10 cellular contexts compared by ENCODE assay signal in the genomic region with DNA sequence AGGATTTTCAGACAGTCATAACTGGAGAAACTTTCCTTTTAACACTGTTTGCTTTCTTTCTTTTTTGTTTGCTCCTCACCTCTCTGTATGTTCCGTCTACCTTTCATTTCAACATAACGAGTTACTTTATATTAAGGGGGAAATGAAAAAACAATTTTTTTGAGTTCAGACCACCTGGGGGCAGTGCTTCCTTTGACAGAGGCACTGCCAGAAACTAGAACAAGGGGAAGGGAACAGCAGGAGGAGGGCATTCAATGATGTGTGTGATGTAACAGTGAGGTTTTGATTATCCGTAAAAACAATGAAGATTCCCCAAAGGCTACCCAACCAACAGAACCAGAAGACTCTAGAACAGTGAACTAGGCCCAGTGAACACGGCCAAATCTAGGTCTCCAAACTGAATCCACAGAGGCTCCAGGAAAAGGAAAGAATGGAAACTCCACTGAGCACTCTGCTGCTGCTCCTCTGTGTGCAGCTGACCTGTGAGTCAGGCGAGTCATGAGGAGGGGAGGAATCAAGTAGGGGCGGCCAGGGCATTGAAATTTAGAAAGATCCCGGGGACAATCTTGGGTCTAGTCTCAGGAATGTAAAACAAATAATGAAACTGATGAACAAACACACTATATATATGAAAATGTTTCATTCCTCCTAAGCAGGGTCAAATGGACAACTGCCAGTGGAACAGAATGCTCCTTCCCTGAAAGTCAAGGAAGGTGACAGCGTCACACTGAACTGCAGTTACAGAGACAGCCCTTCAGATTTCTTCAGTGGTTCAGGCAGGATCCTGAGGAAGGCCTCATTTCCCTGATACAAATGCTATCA.
DNase-seq lines count a peak whose midpoint lies in the region; ATAC-seq, FAIRE-seq and TF ChIP-seq lines count a peak whose summit lies in the region.
"Had no signal": no experiment of that assay in that cellular context is flagged by ENCODE, and none has a peak within 500 bp of the region (broad histone marks: within the 10 kb centered on the region; RNA-seq: fewer than 3 reads in every experiment).

No MANE protein-coding gene starts in this region.

- H3K4me2 ChIP-seq in DND-41 (ENCODE audit: insufficient read depth, low read length) (no peak overlapping the region), GM12878 (ENCODE audit: control insufficient read depth, insufficient read depth) (no peak overlapping the region)

- H2AFZ ChIP-seq in DND-41 (ENCODE audit: low read depth, low read length), result no peak overlapping the region
- no peak overlapping the region for H2AFZ ChIP-seq in GM12878 (ENCODE audit: control insufficient read depth, low read depth, low read length)

- no peaks in the 10 kb centered on the region for H3K4me1 ChIP-seq in DND-41 (ENCODE audit: insufficient read depth, low read length)
- no peaks in the 10 kb centered on the region; the same call in 1 of the 2 replicates for H3K4me1 ChIP-seq in GM12878 (ENCODE audit: control insufficient read depth, insufficient read depth, low read length)

- DNase-seq in DND-41 (peak; percentile 4), GM12878 (ENCODE audit: low read depth, low spot score) (no peak), GM10266 (ENCODE audit: extremely low spot score) (no peak)
- DNase-seq in naive thymus-derived CD8-positive, alpha-beta T cell, result peak in 2 of 10 donors; percentile 12 to 15
- DNase-seq in activated CD4-positive, CD25-positive, alpha-beta regulatory T cell treated with anti-CD3 and anti-CD28 coated beads, Interleukin-2, amount 50 U/mL, for 72 hours, result no peak
- DNase-seq: amygdala, GOT3 had no signal

- H3K36me3 Mint-ChIP-seq in naive thymus-derived CD8-positive, alpha-beta T cell, result no peaks in the 10 kb centered on the region

- H3K9me3 Mint-ChIP-seq in naive thymus-derived CD8-positive, alpha-beta T cell, result no peaks in the 10 kb centered on the region

- peaks cover 0 to 3% (median 0%) of the 10 kb centered on the region in 5 donors for H3K27me3 Mint-ChIP-seq in naive thymus-derived CD8-positive, alpha-beta T cell

- no peak for TF ChIP-seq POLR2A in GM12878 (IDR thresholded peaks at IDR 0.05; ENCODE audit: low read depth, low read length)

- FAIRE-seq in GM12878 (lab: Jason Lieb, UNC), result no peak

- intact Hi-C loops in GM12878 (cut with micrococcal nuclease; ENCODE audit: unreplicated experiment), result no loop called here

- H4K20me1 ChIP-seq in DND-41 (ENCODE audit: insufficient read depth, low read length) (no peaks in the 10 kb centered on the region), GM12878 (ENCODE audit: control insufficient read depth, insufficient read depth) (no peaks in the 10 kb centered on the region)

- SMC1A ChIA-PET in GM12878 (lab: Charles Lee; ENCODE audit: uncharacterized antibody, unreplicated experiment), result interaction anchor here (0.6 to 2.4 kb wide), 8 partner anchors 10 to 119 kb away, joined by 3 to 7 read pairs (median 4); no protein-coding TSS in a partner anchor

- H3K27ac ChIP-seq in DND-41 (ENCODE audit: low read length) (no peak overlapping the region), GM12878 (ENCODE audit: control insufficient read depth, insufficient read depth) (no peak overlapping the region)

- no peak for TF ChIP-seq EP300 in GM12878 (IDR thresholded peaks at IDR 0.05; ENCODE audit: borderline replicate concordance in 1 of 2, control insufficient read depth in 1 of 2, low read depth in 2 of 2, low read length in 2 of 2)

- H3K27ac Mint-ChIP-seq in naive thymus-derived CD8-positive, alpha-beta T cell, result peak overlapping the region; percentile 38 to 92 (median 85)

- no peaks in the 10 kb centered on the region for H3K27me3 ChIP-seq in DND-41 (ENCODE audit: insufficient read depth, low read length, poor library complexity)
- no peaks in the 10 kb centered on the region for H3K27me3 ChIP-seq in GM12878 (replicated peaks in 1 of 2; ENCODE audit: control insufficient read depth in 2 of 2, insufficient read depth in 2 of 2, low read length in 1 of 2)

- H3K9me3 ChIP-seq in DND-41 (ENCODE audit: insufficient read depth, low read length, severe bottlenecking), result no peaks in the 10 kb centered on the region
- H3K9me3 ChIP-seq in GM12878 (replicated peaks; ENCODE audit: control insufficient read depth, insufficient read depth, low read length), result no peaks in the 10 kb centered on the region

- ATAC-seq in DND-41 (ENCODE audit: insufficient read depth, low read depth), result no peak
- ATAC-seq in GM12878, result peak; percentile 57
- ATAC-seq in naive thymus-derived CD8-positive, alpha-beta T cell, result peak; percentile 51 to 61
- ATAC-seq in HG03520 (IDR thresholded peaks at IDR 0.05; ENCODE audit: unreplicated experiment), result no peak
- ATAC-seq in GM18868 (IDR thresholded peaks at IDR 0.05; ENCODE audit: unreplicated experiment), result no peak

- POLR2A ChIA-PET in GM12878 (lab: Charles Lee), result interaction anchor here (1.1 kb wide), 1 partner anchor 15 kb away, joined by 3 read pairs; no protein-coding TSS in a partner anchor
- POLR2A ChIA-PET in naive thymus-derived CD8-positive, alpha-beta T cell (lab: Charles Lee), result interaction anchor here (0.7 kb wide), 1 partner anchor 8 kb away, joined by 3 read pairs; no protein-coding TSS in a partner anchor

- H3K4me3 Mint-ChIP-seq in naive thymus-derived CD8-positive, alpha-beta T cell, result peak overlapping the region; percentile 36 to 78 (median 62)

- TF ChIP-seq CTCF in DND-41 (IDR thresholded peaks at IDR 0.05; ENCODE audit: borderline replicate concordance, extremely low read depth, low read length, poor library complexity, severe bottlenecking) (peak; percentile 41), LNCAP (IDR thresholded peaks at IDR 0.05) (peak; percentile 20; the same call in 1 of the 2 replicates), GM12878 (IDR thresholded peaks at IDR 0.05 in 2 of 3, conservative IDR thresholded peaks at IDR 0.05 in 1 of 3; ENCODE audit: control insufficient read depth in 2 of 3, extremely low read depth in 1 of 3, insufficient read depth in 1 of 3, low read depth in 3 of 3, low read length in 3 of 3) (peak in 1 of 3 experiments; percentile 19; a peak in 2 of 6 replicates), GM10266 (IDR thresholded peaks at IDR 0.05; ENCODE audit: control insufficient read depth, insufficient read depth, low read depth, missing control alignments) (no peak)

- H3K79me2 ChIP-seq in DND-41 (ENCODE audit: insufficient read depth, low read length) (no peaks in the 10 kb centered on the region), GM12878 (ENCODE audit: control insufficient read depth, insufficient read depth, low read length) (no peaks in the 10 kb centered on the region)

- no TSS peak for BruUV-seq in GM12878 (replicated peaks; lab: Mats Ljungman, UMichigan)

- no peaks in the 10 kb centered on the region for H3K36me3 ChIP-seq in DND-41 (ENCODE audit: insufficient read depth, low read length)
- H3K36me3 ChIP-seq in GM12878 (ENCODE audit: control insufficient read depth in 2 of 2, insufficient read depth in 2 of 2, low read length in 1 of 2), result no peaks in the 10 kb centered on the region

- CTCF ChIA-PET in GM12878 (lab: Yijun Ruan, JAX), result interaction anchor here (0.9 to 8.5 kb wide), 18 partner anchors 11 to 206 kb away, joined by 3 to 44 read pairs (median 4); no protein-coding TSS in a partner anchor

- in situ Hi-C loops in GM12878 (cut with MboI), result no loop called here

- TF ChIP-seq RAD21 in GM12878 (IDR thresholded peaks at IDR 0.05; ENCODE audit: insufficient read depth, low read depth, low read length), result peak; percentile 32

- H3K4me3 ChIP-seq in DND-41 (ENCODE audit: low read depth in 1 of 2, low read length in 2 of 2), result no peak overlapping the region
- no peak overlapping the region for H3K4me3 ChIP-seq in GM12878

- H3K9ac ChIP-seq in DND-41 (ENCODE audit: low read depth, low read length) (no peak overlapping the region), GM12878 (ENCODE audit: control insufficient read depth, insufficient read depth, low read length) (no peak overlapping the region)

- peaks cover 0 to 15% (median 4%) of the 10 kb centered on the region in 4 donors for H3K4me1 Mint-ChIP-seq in naive thymus-derived CD8-positive, alpha-beta T cell

- RAD21 ChIA-PET in GM12878 (lab: Charles Lee; ENCODE audit: unreplicated experiment), result interaction anchor here (0.8 to 0.9 kb wide), 2 partner anchors 16 to 110 kb away, joined by 3 read pairs; no protein-coding TSS in a partner anchor

- WGBS in GM12878 (ENCODE audit: insufficient coverage, insufficient replicate concordance, low lambda C conversion rate, missing lambda C conversion rate), result 6% methylated on average over 8 of the region's 8 CpGs

TF ChIP-seq in GM12878, 131 proteins besides CTCF, POLR2A, EP300 and RAD21:
- no peak for TF ChIP-seq TCF7 (IDR thresholded peaks at IDR 0.05; ENCODE audit: borderline replicate concordance)
TF ChIP-seq in GM12878: peak in this region for 0.

Comparison
In these comparisons a context has a peak if more than half of its experiments do, and no peak if none do; other contexts are left out.
1. ATAC-seq: peak in GM12878 (single experiment) and naive thymus-derived CD8-positive, alpha-beta T cell (2 of 2); none in DND-41 (single experiment), HG03520 (single experiment) and GM18868 (single experiment).